Comparison of ENCODE assay signal across 28 cellular contexts in genomic region chr2:233714164-233714563, GRCh38. TPM values are rescaled to one million over a fixed set of nuclear protein-coding genes. Genes with fewer than 3 reads are reported as not detected.
"Had no signal": no experiment of that assay in that cellular context is flagged by ENCODE, and none has a peak within 500 bp of the region (broad histone marks: within the 10 kb centered on the region; RNA-seq: fewer than 3 reads in every experiment).

No MANE protein-coding gene starts in this region.

- H3K4me3 Mint-ChIP-seq: activated CD8-positive, alpha-beta T cell treated with anti-CD3 and anti-CD28 coated beads, Interleukin-2, amount 10 ng/mL, durations not matched to agents 7 days and 5 days; activated T-cell treated with anti-CD3 and anti-CD28 coated beads, Interleukin-2, amount 50 U/mL, for 24 hours; activated T-helper 17 cell treated with anti-CD3 and anti-CD28 coated beads, Interleukin-2, amount 50 U/mL, for 72 hours; central memory CD8-positive, alpha-beta T cell; effector memory CD8-positive, alpha-beta T cell; naive B cell; neural progenitor cell; T-helper 2 cell treated with Interferon-gamma antibody and Interleukin-4, amounts not matched to agents 5 μg/mL and 100 μg/mL, for 36 hours had no signal

- ATAC-seq: activated CD8-positive, alpha-beta T cell treated with anti-CD3 and anti-CD28 coated beads, Interleukin-2, amount 10 ng/mL, durations not matched to agents 7 days and 5 days; activated naive CD4-positive, alpha-beta T cell treated with anti-CD3 and anti-CD28 coated beads, Interleukin-2, amount 50 U/mL, for 72 hours; activated T-helper 17 cell treated with anti-CD3 and anti-CD28 coated beads, Interleukin-2, amount 50 U/mL, for 72 hours; effector memory CD8-positive, alpha-beta T cell; esophagus mucosa; left lobe of liver; lower lobe of right lung had no signal

- H3K4me3 ChIP-seq: colonic mucosa, dorsolateral prefrontal cortex, lower lobe of right lung, neural progenitor cell, upper lobe of left lung had no signal

- H3K36me3 ChIP-seq: colonic mucosa, lower lobe of right lung, neural progenitor cell, upper lobe of left lung had no signal

- H3K4me2 ChIP-seq: neural progenitor cell had no signal

- H3K4me1 Mint-ChIP-seq: activated T-helper 17 cell treated with anti-CD3 and anti-CD28 coated beads, Interleukin-2, amount 50 U/mL, for 72 hours; central memory CD8-positive, alpha-beta T cell had no signal

- H3K9me3 Mint-ChIP-seq: activated naive CD4-positive, alpha-beta T cell treated with anti-CD3 and anti-CD28 coated beads, Interleukin-2, amount 50 U/mL, for 72 hours; activated T-cell treated with anti-CD3 and anti-CD28 coated beads, Interleukin-2, amount 50 U/mL, for 24 hours; activated T-helper 17 cell treated with anti-CD3 and anti-CD28 coated beads, Interleukin-2, amount 50 U/mL, for 72 hours; central memory CD8-positive, alpha-beta T cell; effector memory CD8-positive, alpha-beta T cell; T-helper 2 cell treated with Interferon-gamma antibody and Interleukin-4, amounts not matched to agents 5 μg/mL and 100 μg/mL, for 36 hours had no signal

- H3K27ac Mint-ChIP-seq: activated CD8-positive, alpha-beta T cell treated with anti-CD3 and anti-CD28 coated beads, Interleukin-2, amount 10 ng/mL, durations not matched to agents 7 days and 5 days; activated T-cell treated with anti-CD3 and anti-CD28 coated beads, Interleukin-2, amount 50 U/mL, for 24 hours; activated T-helper 17 cell treated with anti-CD3 and anti-CD28 coated beads, Interleukin-2, amount 50 U/mL, for 72 hours; effector memory CD8-positive, alpha-beta T cell; naive B cell; neural progenitor cell; T-helper 2 cell treated with Interferon-gamma antibody and Interleukin-4, amounts not matched to agents 5 μg/mL and 100 μg/mL, for 36 hours had no signal

- DNase-seq: activated CD4-positive, alpha-beta T cell treated with anti-CD3 and anti-CD28 coated beads for 1 hour; activated CD4-positive, alpha-beta T cell treated with anti-CD3 and anti-CD28 coated beads, Interleukin-2, amount 50 U/mL, for 1 hour; activated CD8-positive, alpha-beta T cell treated with anti-CD3 and anti-CD28 coated beads, Interleukin-2, amount 10 ng/mL, durations not matched to agents 7 days and 5 days; activated T-cell treated with anti-CD3 and anti-CD28 coated beads, Interleukin-2, amount 50 U/mL, for 24 hours; colonic mucosa; dorsolateral prefrontal cortex; effector memory CD8-positive, alpha-beta T cell; foreskin melanocyte; lower lobe of right lung; naive B cell; retina; stimulated activated CD4-positive, alpha-beta T cell treated with anti-CD3 and anti-CD28 coated beads, Interleukin-4, amount 100 ng/mL, for 1 hour; stimulated activated naive CD4-positive, alpha-beta T cell treated with Interleukin-2 at 50 U/mL for 16 hours; upper lobe of left lung had no signal

- H3K36me3 Mint-ChIP-seq: activated naive CD4-positive, alpha-beta T cell treated with anti-CD3 and anti-CD28 coated beads, Interleukin-2, amount 50 U/mL, for 72 hours; naive B cell; neural progenitor cell had no signal

- H3K27me3 ChIP-seq: colonic mucosa, neural progenitor cell, upper lobe of left lung had no signal

- FAIRE-seq: astrocyte, endothelial cell of umbilical vein had no signal

- H3K4me1 ChIP-seq: colonic mucosa, neural progenitor cell, upper lobe of left lung had no signal

- H3K27ac ChIP-seq: colonic mucosa, dorsolateral prefrontal cortex, lower lobe of right lung, neural progenitor cell, upper lobe of left lung had no signal

- H3K9me3 ChIP-seq: colonic mucosa, lower lobe of right lung, upper lobe of left lung had no signal

RNA-seq across cellular contexts. Expression of gene UGT1A5, which starts 1.5 kb away (rescaled TPM):
- total RNA-seq: activated CD8-positive, alpha-beta T cell treated with anti-CD3 and anti-CD28 coated beads, Interleukin-2, amount 10 ng/mL, durations not matched to agents 7 days and 5 days; activated naive CD4-positive, alpha-beta T cell treated with anti-CD3 and anti-CD28 coated beads, Interleukin-2, amount 50 U/mL, for 72 hours; activated T-helper 17 cell treated with anti-CD3 and anti-CD28 coated beads, Interleukin-2, amount 50 U/mL, for 72 hours; astrocyte; endothelial cell of umbilical vein; kidney epithelial cell; mesenteric fat pad; osteoblast; posterior vena cava had no signal
- polyA plus RNA-seq: endothelial cell of umbilical vein had no signal

RNA-seq across cellular contexts. Expression of gene UGT1A4, which starts 4.4 kb away (rescaled TPM):
- total RNA-seq: activated CD8-positive, alpha-beta T cell treated with anti-CD3 and anti-CD28 coated beads, Interleukin-2, amount 10 ng/mL, durations not matched to agents 7 days and 5 days; activated naive CD4-positive, alpha-beta T cell treated with anti-CD3 and anti-CD28 coated beads, Interleukin-2, amount 50 U/mL, for 72 hours; activated T-helper 17 cell treated with anti-CD3 and anti-CD28 coated beads, Interleukin-2, amount 50 U/mL, for 72 hours; astrocyte; dorsolateral prefrontal cortex; endothelial cell of umbilical vein; kidney epithelial cell; lower lobe of right lung; mesenteric fat pad; osteoblast; posterior vena cava had no signal
- polyA plus RNA-seq: endothelial cell of umbilical vein had no signal

RNA-seq across cellular contexts. Expression of gene UGT1A3, which starts 14.7 kb away (rescaled TPM):
- total RNA-seq: activated CD8-positive, alpha-beta T cell treated with anti-CD3 and anti-CD28 coated beads, Interleukin-2, amount 10 ng/mL, durations not matched to agents 7 days and 5 days; activated naive CD4-positive, alpha-beta T cell treated with anti-CD3 and anti-CD28 coated beads, Interleukin-2, amount 50 U/mL, for 72 hours; activated T-helper 17 cell treated with anti-CD3 and anti-CD28 coated beads, Interleukin-2, amount 50 U/mL, for 72 hours; astrocyte; dorsolateral prefrontal cortex; endothelial cell of umbilical vein; kidney epithelial cell; lower lobe of right lung; mesenteric fat pad; osteoblast; posterior vena cava had no signal
- polyA plus RNA-seq: endothelial cell of umbilical vein, thymus had no signal

RNA-seq across cellular contexts. Expression of gene UGT1A6, which starts 21.5 kb away (rescaled TPM):
- total RNA-seq: activated CD8-positive, alpha-beta T cell treated with anti-CD3 and anti-CD28 coated beads, Interleukin-2, amount 10 ng/mL, durations not matched to agents 7 days and 5 days; activated naive CD4-positive, alpha-beta T cell treated with anti-CD3 and anti-CD28 coated beads, Interleukin-2, amount 50 U/mL, for 72 hours; activated T-helper 17 cell treated with anti-CD3 and anti-CD28 coated beads, Interleukin-2, amount 50 U/mL, for 72 hours; astrocyte; dorsolateral prefrontal cortex; endothelial cell of umbilical vein; mesenteric fat pad; osteoblast; posterior vena cava had no signal
- polyA plus RNA-seq: endothelial cell of umbilical vein had no signal

RNA-seq across cellular contexts. Expression of gene UGT1A7, which starts 32.5 kb away (rescaled TPM):
- total RNA-seq: activated CD8-positive, alpha-beta T cell treated with anti-CD3 and anti-CD28 coated beads, Interleukin-2, amount 10 ng/mL, durations not matched to agents 7 days and 5 days; activated naive CD4-positive, alpha-beta T cell treated with anti-CD3 and anti-CD28 coated beads, Interleukin-2, amount 50 U/mL, for 72 hours; activated T-helper 17 cell treated with anti-CD3 and anti-CD28 coated beads, Interleukin-2, amount 50 U/mL, for 72 hours; astrocyte; dorsolateral prefrontal cortex; endothelial cell of umbilical vein; kidney epithelial cell; lower lobe of right lung; osteoblast; posterior vena cava; upper lobe of left lung had no signal
- polyA plus RNA-seq: endothelial cell of umbilical vein had no signal
